Comparison of ENCODE assay signal across 1 cellular context in the genomic region with DNA sequence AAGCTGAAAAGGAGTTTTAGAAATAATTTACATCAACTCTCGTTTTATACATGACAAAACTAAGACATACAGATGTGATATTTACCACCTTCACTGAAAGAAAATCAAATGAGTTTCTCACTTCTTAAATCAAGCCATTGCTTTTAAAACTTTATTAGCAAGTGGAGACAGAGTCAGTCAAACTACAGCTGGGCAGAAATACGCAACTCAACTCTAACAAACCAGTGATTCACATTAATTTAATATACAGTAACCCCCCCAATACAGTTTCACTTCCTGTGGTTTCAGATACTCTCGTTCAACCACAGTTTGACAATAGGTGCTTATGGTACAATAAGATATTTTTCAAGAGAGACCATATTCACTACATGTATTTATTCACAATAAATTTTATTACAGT.
TF ChIP-seq lines count a peak whose summit lies in the region.

No MANE protein-coding gene starts in this region.

TF ChIP-seq in WTC11, 78 proteins besides CTCF, POLR2A, EP300 and RAD21 (continued from another document):
- TF ChIP-seq, protein P1, sequence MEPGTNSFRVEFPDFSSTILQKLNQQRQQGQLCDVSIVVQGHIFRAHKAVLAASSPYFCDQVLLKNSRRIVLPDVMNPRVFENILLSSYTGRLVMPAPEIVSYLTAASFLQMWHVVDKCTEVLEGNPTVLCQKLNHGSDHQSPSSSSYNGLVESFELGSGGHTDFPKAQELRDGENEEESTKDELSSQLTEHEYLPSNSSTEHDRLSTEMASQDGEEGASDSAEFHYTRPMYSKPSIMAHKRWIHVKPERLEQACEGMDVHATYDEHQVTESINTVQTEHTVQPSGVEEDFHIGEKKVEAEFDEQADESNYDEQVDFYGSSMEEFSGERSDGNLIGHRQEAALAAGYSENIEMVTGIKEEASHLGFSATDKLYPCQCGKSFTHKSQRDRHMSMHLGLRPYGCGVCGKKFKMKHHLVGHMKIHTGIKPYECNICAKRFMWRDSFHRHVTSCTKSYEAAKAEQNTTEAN (CRISPR knock-in tag; IDR thresholded peaks at IDR 0.05), result no peak
- TF ChIP-seq EMX1 (CRISPR knock-in tag; IDR thresholded peaks at IDR 0.05) (no peak), ESRRA (CRISPR knock-in tag; IDR thresholded peaks at IDR 0.05; ENCODE audit: borderline replicate concordance) (no peak), GABPB1 (CRISPR knock-in tag; IDR thresholded peaks at IDR 0.05) (no peak), ATF3 (CRISPR knock-in tag; conservative IDR thresholded peaks at IDR 0.05) (no peak), TEAD4 (CRISPR knock-in tag; IDR thresholded peaks at IDR 0.05) (no peak)
- TF ChIP-seq, protein P2, sequence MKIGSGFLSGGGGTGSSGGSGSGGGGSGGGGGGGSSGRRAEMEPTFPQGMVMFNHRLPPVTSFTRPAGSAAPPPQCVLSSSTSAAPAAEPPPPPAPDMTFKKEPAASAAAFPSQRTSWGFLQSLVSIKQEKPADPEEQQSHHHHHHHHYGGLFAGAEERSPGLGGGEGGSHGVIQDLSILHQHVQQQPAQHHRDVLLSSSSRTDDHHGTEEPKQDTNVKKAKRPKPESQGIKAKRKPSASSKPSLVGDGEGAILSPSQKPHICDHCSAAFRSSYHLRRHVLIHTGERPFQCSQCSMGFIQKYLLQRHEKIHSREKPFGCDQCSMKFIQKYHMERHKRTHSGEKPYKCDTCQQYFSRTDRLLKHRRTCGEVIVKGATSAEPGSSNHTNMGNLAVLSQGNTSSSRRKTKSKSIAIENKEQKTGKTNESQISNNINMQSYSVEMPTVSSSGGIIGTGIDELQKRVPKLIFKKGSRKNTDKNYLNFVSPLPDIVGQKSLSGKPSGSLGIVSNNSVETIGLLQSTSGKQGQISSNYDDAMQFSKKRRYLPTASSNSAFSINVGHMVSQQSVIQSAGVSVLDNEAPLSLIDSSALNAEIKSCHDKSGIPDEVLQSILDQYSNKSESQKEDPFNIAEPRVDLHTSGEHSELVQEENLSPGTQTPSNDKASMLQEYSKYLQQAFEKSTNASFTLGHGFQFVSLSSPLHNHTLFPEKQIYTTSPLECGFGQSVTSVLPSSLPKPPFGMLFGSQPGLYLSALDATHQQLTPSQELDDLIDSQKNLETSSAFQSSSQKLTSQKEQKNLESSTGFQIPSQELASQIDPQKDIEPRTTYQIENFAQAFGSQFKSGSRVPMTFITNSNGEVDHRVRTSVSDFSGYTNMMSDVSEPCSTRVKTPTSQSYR (CRISPR knock-in tag; IDR thresholded peaks at IDR 0.05), result no peak
